Comparison of ENCODE assay signal across 6 cellular contexts in the genomic region with DNA sequence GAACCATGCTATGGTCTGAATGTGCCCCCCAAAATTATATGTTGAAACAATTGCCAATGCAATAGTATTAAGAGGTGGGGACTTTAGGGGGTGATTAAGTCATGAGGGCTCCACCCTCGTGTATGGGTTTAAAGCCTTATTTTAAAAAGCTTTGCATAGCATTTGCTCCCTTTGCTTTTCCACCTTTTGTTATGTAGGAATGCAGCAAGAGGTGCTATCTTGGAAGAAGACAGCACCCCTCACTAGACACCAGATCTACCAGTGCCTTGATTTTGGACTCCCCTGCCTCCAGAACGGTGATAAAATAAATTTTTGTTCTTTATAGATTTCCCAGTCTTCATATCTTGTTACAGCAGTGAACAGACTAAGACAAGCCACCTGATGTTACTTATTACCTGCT. TPM values are rescaled to one million over a fixed set of nuclear protein-coding genes. Genes with fewer than 3 reads are reported as not detected.
"Had no signal": no experiment of that assay in that cellular context is flagged by ENCODE, and none has a peak within 500 bp of the region (broad histone marks: within the 10 kb centered on the region; RNA-seq: fewer than 3 reads in every experiment).

No MANE protein-coding gene starts in this region.

- DNase-seq: GOT3, H9, HCEC 1CT, IMR-90, KG1 had no signal

- H3K4me3 Mint-ChIP-seq: H9 had no signal

- ATAC-seq: K562 had no signal

- H3K9me3 Mint-ChIP-seq: H9 had no signal

- H3K4me3 ChIP-seq: K562 had no signal

RNA-seq across cellular contexts. Expression of gene NPNT, which starts 23.3 kb away (rescaled TPM):
- total RNA-seq: IMR-90 had no signal
